17 cellular contexts compared by ENCODE assay signal in the genomic region with DNA sequence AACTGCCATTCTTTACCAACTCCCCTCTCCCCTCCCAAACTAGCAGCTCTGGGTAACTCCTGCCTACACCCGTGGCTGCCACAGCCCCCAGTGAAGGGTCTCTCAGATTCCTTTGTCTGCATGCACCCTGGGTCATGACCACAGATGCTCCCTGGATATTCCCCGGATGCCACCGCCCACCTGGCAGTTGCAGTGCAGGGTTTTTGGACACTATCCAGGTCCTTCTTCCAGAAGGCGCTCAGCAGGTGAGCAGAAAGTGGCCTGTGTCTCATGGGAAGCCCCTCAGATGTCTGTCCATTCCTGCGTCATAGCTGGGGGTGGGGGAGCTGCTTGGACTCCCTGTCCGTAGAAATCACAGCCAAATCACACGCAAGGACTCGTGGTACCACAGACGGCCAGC. TPM values are rescaled to one million over a fixed set of nuclear protein-coding genes. Genes with fewer than 3 reads are reported as not detected.
DNase-seq lines count a peak whose midpoint lies in the region; ATAC-seq, FAIRE-seq and TF ChIP-seq lines count a peak whose summit lies in the region.
"Had no signal": no experiment of that assay in that cellular context is flagged by ENCODE, and none has a peak within 500 bp of the region (broad histone marks: within the 10 kb centered on the region; RNA-seq: fewer than 3 reads in every experiment).

No MANE protein-coding gene starts in this region.

- intact Hi-C loops in HepG2 (cut with micrococcal nuclease; ENCODE audit: unreplicated experiment) (no loop called here), mammary epithelial cell (cut with micrococcal nuclease) (no loop called here)

- no peak for TF ChIP-seq CTCF in liver (IDR thresholded peaks at IDR 0.05; ENCODE audit: low read depth, low read length, missing input control)
- TF ChIP-seq CTCF in HepG2 (CRISPR knock-in tag; IDR thresholded peaks at IDR 0.05) = no peak
- TF ChIP-seq CTCF in mammary epithelial cell (conservative IDR thresholded peaks at IDR 0.05 in 1 of 2, IDR thresholded peaks at IDR 0.05 in 1 of 2; ENCODE audit: extremely low read depth in 1 of 2, insufficient read depth in 1 of 2, low read depth in 1 of 2, low read length in 2 of 2) = no peak

- H3K36me3 ChIP-seq in liver (ENCODE audit: control insufficient read depth in 4 of 4, insufficient read depth in 3 of 4, low read depth in 1 of 4, low read length in 3 of 4) (no peaks in the 10 kb centered on the region), HepG2 (replicated peaks in 1 of 2; ENCODE audit: control insufficient read depth in 1 of 2, insufficient read depth in 2 of 2, low read length in 2 of 2) (peaks cover 0 to 1% of the 10 kb centered on the region in 2 experiments; a peak in 2 of 5 replicates), mammary epithelial cell (ENCODE audit: insufficient read depth, low read length) (no peaks in the 10 kb centered on the region)
- H3K36me3 ChIP-seq: right atrium auricular region had no signal

- 51% methylated on average over 9 of the region's 9 CpGs for WGBS in liver
- 79% methylated on average over 7 of the region's 9 CpGs for WGBS in HepG2 (ENCODE audit: low lambda C conversion rate)
- WGBS in mammary epithelial cell (ENCODE audit: low coverage, missing lambda C conversion rate) = 8% methylated on average over 8 of the region's 9 CpGs

- H3K4me2 ChIP-seq in HepG2 (ENCODE audit: low read depth, low read length) (no peak overlapping the region), mammary epithelial cell (ENCODE audit: insufficient read depth, low read depth, low read length) (peak overlapping the region; percentile 18)
- H3K4me2 ChIP-seq: PC-9 had no signal

- BruUV-seq in HepG2 (replicated peaks; lab: Mats Ljungman, UMichigan) (no TSS peak), mammary epithelial cell (replicated peaks; lab: Mats Ljungman, UMichigan) (no TSS peak)

- no peak for DNase-seq in HepG2 (ENCODE audit: low spot score)
- peak; percentile 45 for DNase-seq in NCI-H2029 treated with DMSO at 0.1 percent for 48 hours (lab: John Stamatoyannopoulos, UW)
- DNase-seq in mammary epithelial cell = no peak
- DNase-seq in amniotic stem cell (lab: John Stamatoyannopoulos, UW) = no peak
- no peak for DNase-seq in NCI-H446 treated with DMSO at 0.1 percent for 48 hours (lab: John Stamatoyannopoulos, UW)
- DNase-seq: aorta; CD4-positive, alpha-beta T cell; dermis blood vessel endothelial cell; GOT3; left colon; naive thymus-derived CD4-positive, alpha-beta T cell; NCI-H187; PC-9; stimulated activated CD4-positive, alpha-beta T cell treated with anti-CD3 and anti-CD28 coated beads, Interleukin-4, amount 100 ng/mL, for 1 hour had no signal

- no peak for TF ChIP-seq POLR2A in HepG2 (IDR thresholded peaks at IDR 0.05; ENCODE audit: insufficient read depth in 1 of 2, low read depth in 2 of 2, low read length in 2 of 2)

- TF ChIP-seq RAD21 in liver (IDR thresholded peaks at IDR 0.05) (no peak), HepG2 (CRISPR knock-in tag; IDR thresholded peaks at IDR 0.05) (no peak)

- H3K79me2 ChIP-seq in HepG2 (ENCODE audit: insufficient read depth, low read length) (peaks cover 82% of the 10 kb centered on the region), mammary epithelial cell (ENCODE audit: insufficient read depth, low read length) (peaks cover 97% of the 10 kb centered on the region)

- H3K4me1 ChIP-seq in liver (ENCODE audit: control insufficient read depth in 4 of 4, insufficient read depth in 4 of 4, low read length in 3 of 4) (peaks cover 17 to 61% (median 36%) of the 10 kb centered on the region in 4 donors), HepG2 (ENCODE audit: insufficient read depth, low read length) (peaks cover 69% of the 10 kb centered on the region), mammary epithelial cell (ENCODE audit: insufficient read depth, low read length) (peaks cover 61% of the 10 kb centered on the region)

- no peak for TF ChIP-seq EP300 in HepG2 (IDR thresholded peaks at IDR 0.05; ENCODE audit: low read depth in 2 of 2, low read length in 2 of 2)
- TF ChIP-seq EP300 in HepG2 (CRISPR knock-in tag; IDR thresholded peaks at IDR 0.05; ENCODE audit: borderline replicate concordance) = no peak

- no peak for FAIRE-seq in HepG2 (lab: Jason Lieb, UNC)

- in situ Hi-C loops in HepG2 (cut with HindIII; ENCODE audit: extremely low pct_ligation_motif_present, low pct_unique_long_range_greater_than_20kb) (no loop called here), mammary epithelial cell (cut with MboI; ENCODE audit: low sequenced_read_pairs in 2 of 2) (no loop called here)

- H3K4me3 ChIP-seq in liver (ENCODE audit: low read depth in 1 of 3, low read length in 3 of 3) (no peak overlapping the region), HepG2 (replicated peaks in 1 of 3; ENCODE audit: insufficient read depth in 1 of 3, low read depth in 2 of 3, low read length in 3 of 3) (no peak overlapping the region), mammary epithelial cell (replicated peaks in 1 of 3; ENCODE audit: insufficient read depth in 1 of 3, low read depth in 2 of 3, low read length in 3 of 3) (no peak overlapping the region)
- H3K4me3 ChIP-seq: PC-9, right atrium auricular region had no signal

- H3K27ac ChIP-seq in liver (ENCODE audit: low read depth in 1 of 2, low read length in 2 of 2) = peak overlapping the region; percentile 6 to 11
- H3K27ac ChIP-seq in HepG2 (ENCODE audit: extremely low read length, insufficient read depth, low read length) = no peak overlapping the region
- H3K27ac ChIP-seq in mammary epithelial cell (ENCODE audit: insufficient read depth, low read depth, low read length) = no peak overlapping the region
- H3K27ac ChIP-seq: PC-9, right atrium auricular region had no signal

- CTCF ChIA-PET in HepG2 (lab: Yijun Ruan, JAX; ENCODE audit: low intra/inter-chr PET ratio, low total read pairs) (no interaction called here), mammary epithelial cell (lab: Charles Lee; ENCODE audit: low non-redundant PET) (interaction anchor here (0.7 kb wide), 1 partner anchor 43 kb away, joined by 3 read pairs; no protein-coding TSS in a partner anchor)

- H2AFZ ChIP-seq in HepG2 (ENCODE audit: low read length) (no peak overlapping the region), mammary epithelial cell (ENCODE audit: low read depth, low read length) (no peak overlapping the region)
- H2AFZ ChIP-seq: PC-9 had no signal

- H3K9ac ChIP-seq in liver (ENCODE audit: low read depth in 1 of 2, low read length in 2 of 2) = no peak overlapping the region
- no peak overlapping the region for H3K9ac ChIP-seq in HepG2 (ENCODE audit: insufficient read depth, low read depth, low read length)
- no peak overlapping the region for H3K9ac ChIP-seq in mammary epithelial cell (ENCODE audit: insufficient read depth, low read length)

- no peaks in the 10 kb centered on the region for H3K9me3 ChIP-seq in liver (ENCODE audit: control insufficient read depth in 4 of 4, low read length in 3 of 4)
- no peaks in the 10 kb centered on the region for H3K9me3 ChIP-seq in HepG2 (ENCODE audit: low read length)
- no peaks in the 10 kb centered on the region for H3K9me3 ChIP-seq in mammary epithelial cell (replicated peaks; ENCODE audit: insufficient read depth, low read length)
- H3K9me3 ChIP-seq: right atrium auricular region had no signal

- H3K27me3 ChIP-seq in liver (ENCODE audit: control insufficient read depth in 4 of 4, insufficient read depth in 4 of 4, low read length in 3 of 4) = no peaks in the 10 kb centered on the region
- H3K27me3 ChIP-seq in HepG2 (ENCODE audit: control insufficient read depth in 1 of 2, insufficient read depth in 2 of 2, low read length in 2 of 2) = no peaks in the 10 kb centered on the region
- H3K27me3 ChIP-seq in mammary epithelial cell (ENCODE audit: insufficient read depth, low read length) = no peaks in the 10 kb centered on the region
- H3K27me3 ChIP-seq: right atrium auricular region had no signal

- POLR2A ChIA-PET in HepG2 (lab: Yijun Ruan, JAX) = interaction anchor here (1.0 to 1.5 kb wide), 4 partner anchors 14 to 89 kb away, joined by 3 to 4 read pairs (median 3); a partner anchor contains a TSS

- ATAC-seq in HepG2 = no peak
- ATAC-seq in HG02588 (IDR thresholded peaks at IDR 0.05; ENCODE audit: unreplicated experiment) = no peak
- ATAC-seq: left colon; naive thymus-derived CD4-positive, alpha-beta T cell had no signal

- H4K20me1 ChIP-seq in HepG2 (ENCODE audit: insufficient read depth, low read length) (peaks cover 39% of the 10 kb centered on the region), mammary epithelial cell (ENCODE audit: insufficient read depth, low read length) (no peaks in the 10 kb centered on the region)

- dilution Hi-C loops in mammary epithelial cell (cut with HindIII; ENCODE audit: low sequenced_read_pairs) = no loop called here

RNA-seq across cellular contexts. Expression of a gene that starts 38.8 kb away (rescaled TPM):
- total RNA-seq in liver = 10 to 100 TPM in 1 of 2 donors, 1 to 10 TPM in 1; 7.6 to 10.5 TPM
- polyA plus RNA-seq in liver = 1 to 10 TPM; 4.5 to 5.6 TPM
- total RNA-seq in HepG2 (2016; rRNA removed; fragmentation: Illumina TruSeq; extraction: Trizol) = 3.2 and 3.7 TPM in 2 replicates
- total RNA-seq in HepG2 (2016; cell fraction: cytosol; rRNA removed; fragmentation: Illumina TruSeq; extraction: Trizol; ENCODE audit: low read depth) = 0.71 and 1.1 TPM in 2 replicates
- total RNA-seq in HepG2 (2016; cell fraction: insoluble cytoplasmic fraction; rRNA removed; fragmentation: Illumina TruSeq; extraction: Trizol) = 2.7 and 4.1 TPM in 2 replicates
- 2.3 and 2.5 TPM in 2 replicates for total RNA-seq in HepG2 (2016; cell fraction: membrane; rRNA removed; fragmentation: Illumina TruSeq; extraction: Trizol)
- 3.3 and 4.8 TPM in 2 replicates for total RNA-seq in HepG2 (2016; cell fraction: nucleus; rRNA removed; fragmentation: Illumina TruSeq; extraction: Trizol)
- polyA plus RNA-seq in HepG2 (2011; rRNA removed) = 5.4 and 5.8 TPM in 2 replicates
- polyA plus RNA-seq in HepG2 (2011; cell fraction: cytosol; rRNA removed) = 3.2 and 4.3 TPM in 2 replicates
- polyA plus RNA-seq in HepG2 (2011; cell fraction: nucleus; rRNA removed) = 27.1 and 34.7 TPM in 2 replicates
- 7.1 TPM in 2 replicates for polyA plus RNA-seq in HepG2 (2012)
- polyA plus RNA-seq in HepG2 (2016; cell fraction: cytosol; fragmentation: Illumina TruSeq; extraction: Trizol; ENCODE audit: low read depth) = 0.20 and 0.33 TPM in 2 replicates
- 3.1 and 4.0 TPM in 2 replicates for polyA plus RNA-seq in HepG2 (2016; cell fraction: insoluble cytoplasmic fraction; fragmentation: Illumina TruSeq; extraction: Trizol; ENCODE audit: low read depth)
- 1.0 and 1.1 TPM in 2 replicates for polyA plus RNA-seq in HepG2 (2016; cell fraction: membrane; fragmentation: Illumina TruSeq; extraction: Trizol; ENCODE audit: low read depth)
- polyA plus RNA-seq in HepG2 (2016; cell fraction: nucleus; fragmentation: Illumina TruSeq; extraction: Trizol; ENCODE audit: insufficient read depth, low read depth) = 5.1 and 5.2 TPM in 2 replicates
- polyA minus RNA-seq in HepG2 (2011; rRNA and poly(A)+ RNA removed; ENCODE audit: low replicate concordance) = 6.3 and 17.2 TPM in 2 replicates
- polyA minus RNA-seq in HepG2 (2011; cell fraction: cytosol; rRNA and poly(A)+ RNA removed) = 6.0 and 8.8 TPM in 2 replicates
- polyA minus RNA-seq in HepG2 (2011; cell fraction: nucleus; rRNA and poly(A)+ RNA removed) = 12.9 and 14.3 TPM in 2 replicates
- 10 to 100 TPM; 17.3 to 27.7 TPM for total RNA-seq in mammary epithelial cell
- 9.5 TPM for polyA plus RNA-seq in mammary epithelial cell
- polyA minus RNA-seq in mammary epithelial cell = 10.9 TPM

RNA-seq across cellular contexts. Expression of a gene that starts 45.2 kb away (rescaled TPM):
- 10 to 100 TPM in 1 of 2 donors, 1 to 10 TPM in 1; 8.0 to 41.9 TPM for total RNA-seq in liver
- 10 to 100 TPM in 1 of 2 donors, 1 to 10 TPM in 1; 4.7 to 12.1 TPM for polyA plus RNA-seq in liver
- total RNA-seq in HepG2 (2016; rRNA removed; fragmentation: Illumina TruSeq; extraction: Trizol) = 29.4 and 48.5 TPM in 2 replicates
- total RNA-seq in HepG2 (2016; cell fraction: cytosol; rRNA removed; fragmentation: Illumina TruSeq; extraction: Trizol; ENCODE audit: low read depth) = 8.4 and 10.1 TPM in 2 replicates
- total RNA-seq in HepG2 (2016; cell fraction: insoluble cytoplasmic fraction; rRNA removed; fragmentation: Illumina TruSeq; extraction: Trizol) = 29.3 and 46.4 TPM in 2 replicates
- 16.0 and 18.7 TPM in 2 replicates for total RNA-seq in HepG2 (2016; cell fraction: membrane; rRNA removed; fragmentation: Illumina TruSeq; extraction: Trizol)
- total RNA-seq in HepG2 (2016; cell fraction: nucleus; rRNA removed; fragmentation: Illumina TruSeq; extraction: Trizol) = 33.6 and 37.4 TPM in 2 replicates
- polyA plus RNA-seq in HepG2 (2011; rRNA removed) = 29.6 and 36.5 TPM in 2 replicates
- polyA plus RNA-seq in HepG2 (2011; cell fraction: cytosol; rRNA removed) = 14.0 and 25.3 TPM in 2 replicates
- 246 and 367 TPM in 2 replicates for polyA plus RNA-seq in HepG2 (2011; cell fraction: nucleus; rRNA removed)
- 32.5 and 49.8 TPM in 2 replicates for polyA plus RNA-seq in HepG2 (2012)
- 16.0 and 16.5 TPM in 2 replicates for polyA plus RNA-seq in HepG2 (2016; cell fraction: cytosol; fragmentation: Illumina TruSeq; extraction: Trizol; ENCODE audit: low read depth)
- polyA plus RNA-seq in HepG2 (2016; cell fraction: insoluble cytoplasmic fraction; fragmentation: Illumina TruSeq; extraction: Trizol; ENCODE audit: low read depth) = 44.6 and 57.4 TPM in 2 replicates
- 18.1 and 22.4 TPM in 2 replicates for polyA plus RNA-seq in HepG2 (2016; cell fraction: membrane; fragmentation: Illumina TruSeq; extraction: Trizol; ENCODE audit: low read depth)
- polyA plus RNA-seq in HepG2 (2016; cell fraction: nucleus; fragmentation: Illumina TruSeq; extraction: Trizol; ENCODE audit: insufficient read depth, low read depth) = 103 and 119 TPM in 2 replicates
- 1.3 and 50.2 TPM in 2 replicates for polyA minus RNA-seq in HepG2 (2011; rRNA and poly(A)+ RNA removed; ENCODE audit: low replicate concordance)
- 20.4 and 29.0 TPM in 2 replicates for polyA minus RNA-seq in HepG2 (2011; cell fraction: cytosol; rRNA and poly(A)+ RNA removed)
- 13.3 and 14.3 TPM in 2 replicates for polyA minus RNA-seq in HepG2 (2011; cell fraction: nucleus; rRNA and poly(A)+ RNA removed)
- total RNA-seq in mammary epithelial cell = 10 to 100 TPM; 13.0 to 26.3 TPM
- 14.9 TPM for polyA plus RNA-seq in mammary epithelial cell
- 10.4 TPM for polyA minus RNA-seq in mammary epithelial cell

Comparison
In these comparisons a context has a peak if more than half of its experiments do, and no peak if none do; other contexts are left out.
1. H3K27ac ChIP-seq: peak in liver (2 of 2); none in HepG2 (single experiment) and mammary epithelial cell (single experiment).